In the genomic region with DNA sequence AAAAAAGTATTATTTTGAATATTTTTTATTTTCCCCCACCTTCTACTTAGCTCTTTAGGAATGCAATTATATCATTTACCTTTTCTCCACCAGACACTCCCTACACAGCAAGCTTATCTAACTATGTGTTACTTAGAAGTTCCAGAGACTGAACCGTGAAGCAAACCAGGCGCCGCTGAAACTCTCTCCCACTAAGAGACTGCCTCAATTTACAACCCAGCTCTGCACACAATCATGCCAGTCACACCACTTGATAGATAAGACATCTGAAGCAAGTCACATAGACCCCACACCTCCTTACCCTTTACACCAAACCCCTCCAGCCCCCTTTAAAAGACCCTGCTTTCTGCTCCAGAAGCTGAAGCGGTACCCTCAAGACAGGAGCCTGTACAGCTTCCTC, we compare ENCODE assay signal across 19 cellular contexts.
"Had no signal": no experiment of that assay in that cellular context is flagged by ENCODE, and none has a peak within 500 bp of the region (broad histone marks: within the 10 kb centered on the region; RNA-seq: fewer than 3 reads in every experiment).

No MANE protein-coding gene starts in this region.

- H3K9ac ChIP-seq: KMS-11 had no signal

- H3K27me3 Mint-ChIP-seq: IgD-negative memory B cell had no signal

- H3K27ac ChIP-seq: HL-60, KMS-11 had no signal

- H3K4me3 Mint-ChIP-seq: IgD-negative memory B cell had no signal

- H3K4me2 ChIP-seq: KMS-11 had no signal

- H3K4me1 Mint-ChIP-seq: IgD-negative memory B cell had no signal

- H3K36me3 Mint-ChIP-seq: IgD-negative memory B cell had no signal

- H3K4me3 ChIP-seq: K562 had no signal

- H3K27ac Mint-ChIP-seq: IgD-negative memory B cell had no signal

- DNase-seq: MV-4-11, NCI-H1048, NCI-H1105, NCI-H1417, NCI-H1436 treated with DMSO at 0.1 percent for 48 hours, NCI-H1694, NCI-H187 treated with DMSO at 0.1 percent for 48 hours, NCI-H2029 treated with DMSO at 0.1 percent for 48 hours, NCI-H2227 treated with DMSO at 0.1 percent for 48 hours, NCI-H524 treated with DMSO at 0.1 percent for 48 hours, NCI-H69, NCI-H774, RPMI8226, SHP77 had no signal

- ATAC-seq: K562, SK-N-SH treated with all-trans-retinoic acid at 6 μM for 48 hours had no signal
